8 cellular contexts compared by ENCODE assay signal in genomic region chr6:41732601-41733348, GRCh38. TPM values are rescaled to one million over a fixed set of nuclear protein-coding genes. Genes with fewer than 3 reads are reported as not detected.
DNase-seq lines count a peak whose midpoint lies in the region; ATAC-seq and TF ChIP-seq lines count a peak whose summit lies in the region.

No MANE protein-coding gene starts in this region.

- no peaks in the 10 kb centered on the region for H3K9me3 ChIP-seq in spleen

- H3K27me3 Mint-ChIP-seq in IgD-negative memory B cell: no peaks in the 10 kb centered on the region
- no peaks in the 10 kb centered on the region for H3K27me3 Mint-ChIP-seq in Calu3 (ENCODE audit: unreplicated experiment)

- H3K4me3 ChIP-seq in foreskin fibroblast (ENCODE audit: low read depth in 1 of 2, low read length in 2 of 2) (peak overlapping the region; percentile 65 to 74), spleen (peak overlapping the region; percentile 78 to 98 (median 94))

- DNase-seq in Ammon's horn (ENCODE audit: low spot score) (peak; percentile 81), activated T-cell treated with anti-CD3 and anti-CD28 coated beads for 1 hour (ENCODE audit: low read depth) (peak; percentile 23), foreskin fibroblast (peak in 1 of 2 donors; percentile 22), spleen (peak; percentile 88), Calu3 (no peak), SKM-1 treated with dmso at 0.1 percent for 144 hours (lab: John Stamatoyannopoulos, UW; ENCODE audit: unreplicated experiment) (no peak)

- H3K36me3 Mint-ChIP-seq in IgD-negative memory B cell: peaks cover 9% of the 10 kb centered on the region
- H3K36me3 Mint-ChIP-seq in Calu3 (ENCODE audit: insufficient read depth, unreplicated experiment): peaks cover 24% of the 10 kb centered on the region

- H3K4me3 Mint-ChIP-seq in IgD-negative memory B cell (peak overlapping the region; percentile 90 to 93 (median 91)), Calu3 (ENCODE audit: low read depth, unreplicated experiment) (no peak overlapping the region)

- H3K4me1 Mint-ChIP-seq in IgD-negative memory B cell (peaks cover 19 to 32% (median 26%) of the 10 kb centered on the region in 3 donors), Calu3 (ENCODE audit: low read depth, unreplicated experiment) (peaks cover 15% of the 10 kb centered on the region)

- H3K27me3 ChIP-seq in spleen (replicated peaks in 1 of 7): no peaks in the 10 kb centered on the region

- no TSS peak for BruUV-seq in Calu3 (replicated peaks; lab: Mats Ljungman, UMichigan)

- H3K4me1 ChIP-seq in spleen: peaks cover 41 to 72% (median 68%) of the 10 kb centered on the region in 6 donors

- H3K27ac ChIP-seq in spleen: peak overlapping the region; percentile 82 to 100 (median 98)

- peak; percentile 34 for ATAC-seq in GM19452 (IDR thresholded peaks at IDR 0.05; ENCODE audit: unreplicated experiment)

- peak in 1 of 3 donors; percentile 33 for TF ChIP-seq POLR2A in spleen (IDR thresholded peaks at IDR 0.05)

- intact Hi-C loops in spleen (cut with DNase I; ENCODE audit: low total_unique reads): loop anchor here (10.0 kb wide), 1 partner anchor 48 kb away; no protein-coding TSS in a partner anchor
- intact Hi-C loops in Calu3 (cut with micrococcal nuclease; ENCODE audit: unreplicated experiment): no loop called here

- WGBS in spleen, 5 donors: 52 to 71% (median 56%) methylated on average over 8 of the region's 8 CpGs

- CTCF ChIA-PET in Calu3 (lab: Charles Lee): interaction anchor here (1.2 to 3.5 kb wide), 3 partner anchors 20 to 54 kb away, joined by 5 to 22 read pairs (median 6); partner anchors contain the start of gene TOMM6

- no peak for TF ChIP-seq CTCF in foreskin fibroblast (IDR thresholded peaks at IDR 0.05; ENCODE audit: low read depth, low read length)
- no peak for TF ChIP-seq CTCF in spleen (IDR thresholded peaks at IDR 0.05 in 8 of 11, conservative IDR thresholded peaks at IDR 0.05 in 3 of 11)
- no peak for TF ChIP-seq CTCF in Calu3 (IDR thresholded peaks at IDR 0.05; ENCODE audit: unreplicated experiment)

- peaks cover 0 to 13% (median 0%) of the 10 kb centered on the region in 6 donors for H3K36me3 ChIP-seq in spleen

- H3K27ac Mint-ChIP-seq in IgD-negative memory B cell (peak overlapping the region; percentile 87 to 99 (median 94)), Calu3 (ENCODE audit: unreplicated experiment) (no peak overlapping the region)

- H3K9me3 Mint-ChIP-seq in IgD-negative memory B cell (no peaks in the 10 kb centered on the region), Calu3 (ENCODE audit: low read depth, unreplicated experiment) (no peaks in the 10 kb centered on the region)

RNA-seq across cellular contexts. Expression of gene TFEB, which starts 2.6 kb away (rescaled TPM):
- 196 TPM for polyA plus RNA-seq in IgD-negative memory B cell
- total RNA-seq in spleen: 10 to 100 TPM; 55.9 to 80.8 (median 75.3) TPM
- polyA plus RNA-seq in spleen: 100 to 1,000 TPM in 1 of 3 donors, 10 to 100 TPM in 2; 83.5 to 150 (median 97.4) TPM
- 4.4 and 6.6 TPM in 2 replicates for total RNA-seq in Calu3 (2022)

RNA-seq across cellular contexts. Expression of gene PGC, which starts 14.4 kb away (rescaled TPM):
- not detected for polyA plus RNA-seq in IgD-negative memory B cell
- not detected for total RNA-seq in spleen
- polyA plus RNA-seq in spleen: under 1 TPM; 0.26 to 0.74 (median 0.48) TPM
- not detected in 2 replicates for total RNA-seq in Calu3 (2022)

RNA-seq across cellular contexts. Expression of gene FRS3, which starts 46.9 kb away (rescaled TPM):
- polyA plus RNA-seq in IgD-negative memory B cell: 2.9 TPM
- total RNA-seq in spleen: 1 to 10 TPM; 3.7 to 7.3 (median 6.3) TPM
- 1 to 10 TPM; 2.6 to 6.2 (median 4.8) TPM for polyA plus RNA-seq in spleen
- 5.0 and 6.6 TPM in 2 replicates for total RNA-seq in Calu3 (2022)

RNA-seq across cellular contexts. Expression of gene PRICKLE4, which starts 47.8 kb away (rescaled TPM):
- not detected for polyA plus RNA-seq in IgD-negative memory B cell
- 10 to 100 TPM in 5 of 7 donors, 1 to 10 TPM in 2; 5.4 to 32.8 (median 14.2) TPM for total RNA-seq in spleen
- polyA plus RNA-seq in spleen: 1 to 10 TPM in 1 of 3 donors, under 1 TPM in 2; 0.41 to 5.3 (median 0.61) TPM
- total RNA-seq in Calu3 (2022): 6.4 and 7.1 TPM in 2 replicates

RNA-seq across cellular contexts. Expression of gene TOMM6, which starts 54.7 kb away (rescaled TPM):
- polyA plus RNA-seq in IgD-negative memory B cell: 387 TPM
- 100 to 1,000 TPM; 110 to 152 (median 135) TPM for total RNA-seq in spleen
- 100 to 1,000 TPM; 376 to 439 (median 430) TPM for polyA plus RNA-seq in spleen
- 251 and 265 TPM in 2 replicates for total RNA-seq in Calu3 (2022)

Comparison
In these comparisons a context has a peak if more than half of its experiments do, and no peak if none do; other contexts are left out.
1. DNase-seq: peak in Ammon's horn (single experiment), activated T-cell treated with anti-CD3 and anti-CD28 coated beads for 1 hour (single experiment) and spleen (single experiment); none in Calu3 (single experiment) and SKM-1 treated with dmso at 0.1 percent for 144 hours (single experiment).